Comparison of ENCODE assay signal across 39 cellular contexts in the genomic region with DNA sequence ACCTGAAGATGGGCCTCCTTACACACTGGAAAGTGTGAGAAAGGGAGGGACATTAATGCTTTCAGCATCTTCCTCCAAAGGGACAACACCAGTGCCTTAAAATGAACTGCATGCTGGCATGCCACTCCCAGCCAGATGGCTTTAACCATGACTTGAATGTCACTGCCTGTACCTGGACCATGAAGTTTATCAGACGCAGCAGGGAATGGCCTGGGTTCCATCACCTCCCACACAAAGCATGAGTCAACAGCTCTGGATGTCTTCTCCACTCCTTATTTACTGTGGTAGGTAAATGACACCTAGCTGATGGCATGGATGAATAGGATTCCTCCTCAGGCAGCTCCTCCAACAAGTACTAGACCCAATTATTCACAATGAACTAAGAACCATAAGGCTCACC.
"Had no signal": no experiment of that assay in that cellular context is flagged by ENCODE, and none has a peak within 500 bp of the region (broad histone marks: within the 10 kb centered on the region; RNA-seq: fewer than 3 reads in every experiment).

No MANE protein-coding gene starts in this region.

- H3K4me1 Mint-ChIP-seq: activated naive CD4-positive, alpha-beta T cell treated with anti-CD3 and anti-CD28 coated beads, Interleukin-2, amount 10 ng/mL, durations not matched to agents 7 days and 5 days; activated naive CD4-positive, alpha-beta T cell treated with anti-CD3 and anti-CD28 coated beads, Interleukin-2, amount 50 U/mL, for 24 hours; activated naive CD8-positive, alpha-beta T cell treated with anti-CD3 and anti-CD28 coated beads for 36 hours; activated naive CD8-positive, alpha-beta T cell treated with anti-CD3 and anti-CD28 coated beads, Interleukin-2, amount 10 ng/mL, durations not matched to agents 7 days and 5 days; activated naive CD8-positive, alpha-beta T cell treated with anti-CD3 and anti-CD28 coated beads, Interleukin-2, amount 50 U/mL, for 24 hours; activated T-helper 17 cell treated with anti-CD3 and anti-CD28 coated beads, Interleukin-2, amount 50 U/mL, for 72 hours; brain; central memory CD8-positive, alpha-beta T cell had no signal

- H3K27me3 Mint-ChIP-seq: activated naive CD4-positive, alpha-beta T cell treated with anti-CD3 and anti-CD28 coated beads, Interleukin-2, amount 10 ng/mL, durations not matched to agents 7 days and 5 days; activated naive CD4-positive, alpha-beta T cell treated with anti-CD3 and anti-CD28 coated beads, Interleukin-2, amount 50 U/mL, for 24 hours; activated naive CD8-positive, alpha-beta T cell; activated naive CD8-positive, alpha-beta T cell treated with anti-CD3 and anti-CD28 coated beads for 36 hours; activated naive CD8-positive, alpha-beta T cell treated with anti-CD3 and anti-CD28 coated beads, Interleukin-2, amount 10 ng/mL, durations not matched to agents 7 days and 5 days; activated naive CD8-positive, alpha-beta T cell treated with anti-CD3 and anti-CD28 coated beads, Interleukin-2, amount 50 U/mL, for 24 hours; activated T-cell treated with anti-CD3 and anti-CD28 coated beads, Interleukin-2, amount 50 U/mL, for 24 hours; activated T-helper 17 cell treated with anti-CD3 and anti-CD28 coated beads, Interleukin-2, amount 50 U/mL, for 72 hours; brain; central memory CD8-positive, alpha-beta T cell had no signal

- DNase-seq: activated effector memory CD4-positive, alpha-beta T cell treated with anti-CD3 and anti-CD28 coated beads, Interleukin-2, amount 50 U/mL, for 16 hours; activated effector memory CD4-positive, alpha-beta T cell treated with Interleukin-2 at 50 U/mL for 16 hours; activated gamma-delta T cell; activated gamma-delta T cell treated with Interleukin-2 at 50 U/mL for 16 hours; activated naive CD4-positive, alpha-beta T cell; activated naive CD4-positive, alpha-beta T cell treated with anti-CD3 and anti-CD28 coated beads for 36 hours; activated naive CD4-positive, alpha-beta T cell treated with anti-CD3 and anti-CD28 coated beads, Interleukin-2, amount 10 ng/mL, durations not matched to agents 7 days and 5 days; activated naive CD4-positive, alpha-beta T cell treated with anti-CD3 and anti-CD28 coated beads, Interleukin-2, amount 50 U/mL, for 16 hours; activated naive CD4-positive, alpha-beta T cell treated with Interleukin-2 at 50 U/mL for 16 hours; activated naive CD8-positive, alpha-beta T cell treated with anti-CD3 and anti-CD28 coated beads for 36 hours; activated naive CD8-positive, alpha-beta T cell treated with anti-CD3 and anti-CD28 coated beads, Interleukin-2, amount 10 ng/mL, durations not matched to agents 7 days and 5 days; activated naive CD8-positive, alpha-beta T cell treated with anti-CD3 and anti-CD28 coated beads, Interleukin-2, amount 50 U/mL, for 24 hours; activated T-cell treated with anti-CD3 and anti-CD28 coated beads, Interleukin-2, amount 50 U/mL, for 24 hours; activated T-cell treated with anti-CD3 and anti-CD28 coated beads, Interleukin-2, amount 50 U/mL, for 4 hours; activated T-cell treated with anti-CD3 and anti-CD28 coated beads, Interleukin-2, amount 50 U/mL, for 48 hours; activated T-cell treated with anti-CD3 and anti-CD28 coated beads, Interleukin-2, amount 50 U/mL, for 72 hours; adrenal gland; amniotic stem cell; amygdala; anterior cingulate cortex; aorta; body of pancreas; brain microvascular endothelial cell; caudate nucleus; central memory CD4-positive, alpha-beta T cell; cerebellar nuclear complex had no signal

- H3K27ac Mint-ChIP-seq: activated naive CD4-positive, alpha-beta T cell treated with anti-CD3 and anti-CD28 coated beads for 36 hours; activated naive CD4-positive, alpha-beta T cell treated with anti-CD3 and anti-CD28 coated beads, Interleukin-2, amount 10 ng/mL, durations not matched to agents 7 days and 5 days; activated naive CD4-positive, alpha-beta T cell treated with anti-CD3 and anti-CD28 coated beads, Interleukin-2, amount 50 U/mL, for 24 hours; activated naive CD4-positive, alpha-beta T cell treated with anti-CD3 and anti-CD28 coated beads, Interleukin-2, amount 50 U/mL, for 72 hours; activated naive CD8-positive, alpha-beta T cell; activated naive CD8-positive, alpha-beta T cell treated with anti-CD3 and anti-CD28 coated beads for 36 hours; activated naive CD8-positive, alpha-beta T cell treated with anti-CD3 and anti-CD28 coated beads, Interleukin-2, amount 10 ng/mL, durations not matched to agents 7 days and 5 days; activated naive CD8-positive, alpha-beta T cell treated with anti-CD3 and anti-CD28 coated beads, Interleukin-2, amount 50 U/mL, for 24 hours; activated T-cell treated with anti-CD3 and anti-CD28 coated beads, Interleukin-2, amount 50 U/mL, for 24 hours; activated T-cell treated with anti-CD3 and anti-CD28 coated beads, Interleukin-2, amount 50 U/mL, for 72 hours; activated T-helper 1 cell treated with anti-CD3 and anti-CD28 coated beads, Interleukin-12 subunit alpha, Interleukin-12 subunit beta, Interleukin-2, Interleukin-4 antibody, amounts not matched to agents 30 ng/mL and 10 ng/mL and 1 ng/mL, durations not matched to agents 14 hours and 24 hours and 36 hours; activated T-helper 17 cell treated with anti-CD3 and anti-CD28 coated beads, Interleukin-2, amount 50 U/mL, for 72 hours; activated T-helper 2 cell treated with anti-CD3 and anti-CD28 coated beads, Interferon-gamma antibody, Interleukin-2, Interleukin-4, amounts not matched to agents 10 μg/mL and 5 μg/mL and 100 μg/mL, durations not matched to agents 14 hours and 24 hours and 36 hours; brain had no signal

- H3K9me3 Mint-ChIP-seq: activated T-cell treated with anti-CD3 and anti-CD28 coated beads, Interleukin-2, amount 50 U/mL, for 24 hours; activated T-cell treated with anti-CD3 and anti-CD28 coated beads, Interleukin-2, amount 50 U/mL, for 4 hours; activated T-helper 1 cell treated with anti-CD3 and anti-CD28 coated beads, Interleukin-12 subunit alpha, Interleukin-12 subunit beta, Interleukin-2, Interleukin-4 antibody, amounts not matched to agents 30 ng/mL and 10 ng/mL and 1 ng/mL, durations not matched to agents 14 hours and 24 hours and 36 hours had no signal

- H3K36me3 ChIP-seq: adrenal gland, ascending aorta, brain microvascular endothelial cell, breast epithelium, cardiac muscle cell had no signal

- H3K27me3 ChIP-seq: adrenal gland, ascending aorta, body of pancreas, brain microvascular endothelial cell, breast epithelium, cardiac muscle cell had no signal

- ATAC-seq: activated naive CD4-positive, alpha-beta T cell treated with anti-CD3 and anti-CD28 coated beads, Interleukin-2, amount 50 U/mL, for 72 hours; activated naive CD8-positive, alpha-beta T cell treated with anti-CD3 and anti-CD28 coated beads, Interleukin-2, amount 50 U/mL, for 24 hours; activated T-cell treated with anti-CD3 and anti-CD28 coated beads, Interleukin-2, amount 50 U/mL, for 4 hours; activated T-cell treated with anti-CD3 and anti-CD28 coated beads, Interleukin-2, amount 50 U/mL, for 72 hours; activated T-helper 17 cell treated with anti-CD3 and anti-CD28 coated beads, Interleukin-2, amount 50 U/mL, for 72 hours; body of pancreas had no signal

- H3K36me3 Mint-ChIP-seq: activated naive CD4-positive, alpha-beta T cell treated with anti-CD3 and anti-CD28 coated beads, Interleukin-2, amount 10 ng/mL, durations not matched to agents 7 days and 5 days; activated naive CD4-positive, alpha-beta T cell treated with anti-CD3 and anti-CD28 coated beads, Interleukin-2, amount 50 U/mL, for 24 hours; activated naive CD4-positive, alpha-beta T cell treated with anti-CD3 and anti-CD28 coated beads, Interleukin-2, amount 50 U/mL, for 72 hours; activated naive CD8-positive, alpha-beta T cell; activated naive CD8-positive, alpha-beta T cell treated with anti-CD3 and anti-CD28 coated beads for 36 hours; activated naive CD8-positive, alpha-beta T cell treated with anti-CD3 and anti-CD28 coated beads, Interleukin-2, amount 10 ng/mL, durations not matched to agents 7 days and 5 days; brain had no signal

- H3K4me3 Mint-ChIP-seq: activated naive CD4-positive, alpha-beta T cell treated with anti-CD3 and anti-CD28 coated beads for 36 hours; activated naive CD4-positive, alpha-beta T cell treated with anti-CD3 and anti-CD28 coated beads, Interleukin-2, amount 10 ng/mL, durations not matched to agents 7 days and 5 days; activated naive CD4-positive, alpha-beta T cell treated with anti-CD3 and anti-CD28 coated beads, Interleukin-2, amount 50 U/mL, for 24 hours; activated naive CD8-positive, alpha-beta T cell; activated naive CD8-positive, alpha-beta T cell treated with anti-CD3 and anti-CD28 coated beads for 36 hours; activated naive CD8-positive, alpha-beta T cell treated with anti-CD3 and anti-CD28 coated beads, Interleukin-2, amount 10 ng/mL, durations not matched to agents 7 days and 5 days; activated naive CD8-positive, alpha-beta T cell treated with anti-CD3 and anti-CD28 coated beads, Interleukin-2, amount 50 U/mL, for 24 hours; activated T-cell treated with anti-CD3 and anti-CD28 coated beads, Interleukin-2, amount 50 U/mL, for 24 hours; activated T-cell treated with anti-CD3 and anti-CD28 coated beads, Interleukin-2, amount 50 U/mL, for 4 hours; activated T-cell treated with anti-CD3 and anti-CD28 coated beads, Interleukin-2, amount 50 U/mL, for 72 hours; activated T-helper 1 cell treated with anti-CD3 and anti-CD28 coated beads, Interleukin-12 subunit alpha, Interleukin-12 subunit beta, Interleukin-2, Interleukin-4 antibody, amounts not matched to agents 30 ng/mL and 10 ng/mL and 1 ng/mL, durations not matched to agents 14 hours and 24 hours and 36 hours; activated T-helper 17 cell treated with anti-CD3 and anti-CD28 coated beads, Interleukin-2, amount 50 U/mL, for 72 hours; brain; central memory CD8-positive, alpha-beta T cell had no signal

- H3K9me3 ChIP-seq: adrenal gland, ascending aorta, body of pancreas, breast epithelium had no signal

- H3K4me1 ChIP-seq: adrenal gland, ascending aorta, body of pancreas, breast epithelium had no signal

- H3K27ac ChIP-seq: adrenal gland, ascending aorta, body of pancreas, brain microvascular endothelial cell, breast epithelium, cardiac muscle cell had no signal

- H3K4me3 ChIP-seq: adrenal gland, ascending aorta, body of pancreas, breast epithelium, cardiac muscle cell had no signal

- FAIRE-seq: astrocyte, colon had no signal
